12 cellular contexts compared by ENCODE assay signal in genomic region chr11:119533462-119533861, GRCh38.
A peak's percentile ranks its signal among the peaks of the same experiment; 100 is the strongest.
DNase-seq lines count a peak whose midpoint lies in the region; ATAC-seq, FAIRE-seq and TF ChIP-seq lines count a peak whose summit lies in the region.
"Had no signal": no experiment of that assay in that cellular context is flagged by ENCODE, and none has a peak within 500 bp of the region (broad histone marks: within the 10 kb centered on the region; RNA-seq: fewer than 3 reads in every experiment).

No MANE protein-coding gene starts in this region.

- H3K36me3 Mint-ChIP-seq in CD14-positive monocyte (no peaks in the 10 kb centered on the region), chondrocyte (ENCODE audit: low read depth) (no peaks in the 10 kb centered on the region), T-cell (no peaks in the 10 kb centered on the region)
- H3K36me3 Mint-ChIP-seq in naive thymus-derived CD8-positive, alpha-beta T cell = no peaks in the 10 kb centered on the region
- H3K36me3 Mint-ChIP-seq: CD8-positive, alpha-beta memory T cell had no signal

- no peak for FAIRE-seq in pancreas (lab: Jason Lieb, UNC)
- FAIRE-seq: A204.1, D721Med, G401.6 had no signal

- intact Hi-C loops in CD14-positive monocyte (cut with micrococcal nuclease) (no loop called here), pancreas (cut with DNase I) (no loop called here)

- H3K4me1 Mint-ChIP-seq in CD14-positive monocyte (peaks cover 62% of the 10 kb centered on the region), chondrocyte (ENCODE audit: low read depth) (no peaks in the 10 kb centered on the region), T-cell (peaks cover 0 to 5% (median 0%) of the 10 kb centered on the region in 3 donors)
- H3K4me1 Mint-ChIP-seq in naive thymus-derived CD8-positive, alpha-beta T cell = peaks cover 4 to 7% (median 5%) of the 10 kb centered on the region in 4 donors

- H3K27me3 Mint-ChIP-seq in CD14-positive monocyte (ENCODE audit: low read depth in 3 of 3) (peaks cover 0 to 2% (median 1%) of the 10 kb centered on the region in 3 donors), chondrocyte (ENCODE audit: low read depth) (peaks cover 81% of the 10 kb centered on the region), T-cell (peaks cover 11 to 39% of the 10 kb centered on the region in 2 donors)
- peaks cover 2 to 31% (median 15%) of the 10 kb centered on the region in 5 donors for H3K27me3 Mint-ChIP-seq in naive thymus-derived CD8-positive, alpha-beta T cell

- H3K4me3 ChIP-seq in NT2/D1 (ENCODE audit: insufficient read length, low read depth) = no peak overlapping the region
- H3K4me3 ChIP-seq in pancreas = no peak overlapping the region
- H3K4me3 ChIP-seq: BLaER1 had no signal

- H3K4me3 Mint-ChIP-seq in CD14-positive monocyte (no peak overlapping the region), chondrocyte (ENCODE audit: unreplicated experiment) (no peak overlapping the region), T-cell (no peak overlapping the region)
- no peak overlapping the region for H3K4me3 Mint-ChIP-seq in naive thymus-derived CD8-positive, alpha-beta T cell

- POLR2A ChIA-PET in T-cell (lab: Charles Lee) = no interaction called here
- POLR2A ChIA-PET in naive thymus-derived CD8-positive, alpha-beta T cell (lab: Charles Lee) = no interaction called here

- no peak for TF ChIP-seq CTCF in CD14-positive monocyte (IDR thresholded peaks at IDR 0.05)
- no peak for TF ChIP-seq CTCF in chondrocyte (IDR thresholded peaks at IDR 0.05)
- no peak for TF ChIP-seq CTCF in pancreas (IDR thresholded peaks at IDR 0.05)

- H3K9me3 Mint-ChIP-seq in CD14-positive monocyte (peaks cover 0 to 10% (median 5%) of the 10 kb centered on the region in 7 donors), chondrocyte (ENCODE audit: low read depth) (no peaks in the 10 kb centered on the region), T-cell (no peaks in the 10 kb centered on the region)
- H3K9me3 Mint-ChIP-seq in naive thymus-derived CD8-positive, alpha-beta T cell = no peaks in the 10 kb centered on the region
- H3K9me3 Mint-ChIP-seq: CD8-positive, alpha-beta memory T cell had no signal

- CTCF ChIA-PET in T-cell (lab: Charles Lee) = interaction anchor here in 1 of 2 donors (0.6 kb wide), 1 partner anchor 50 kb away, joined by 3 read pairs; no protein-coding TSS in a partner anchor

- H3K9me3 ChIP-seq in NT2/D1 (ENCODE audit: insufficient read depth, low read length) (no peaks in the 10 kb centered on the region), pancreas (no peaks in the 10 kb centered on the region)
- H3K9me3 ChIP-seq: BLaER1 had no signal

- H3K27me3 ChIP-seq in NT2/D1 (ENCODE audit: insufficient read depth, insufficient read length) = peaks cover 4% of the 10 kb centered on the region
- H3K27me3 ChIP-seq in pancreas = no peaks in the 10 kb centered on the region
- H3K27me3 ChIP-seq: BLaER1 had no signal

- peak overlapping the region in 1 of 4 donors; percentile 9 for H3K27ac ChIP-seq in pancreas
- H3K27ac ChIP-seq: BLaER1 had no signal

- DNase-seq in CD14-positive monocyte (ENCODE audit: low spot score) (peak; percentile 22), NT2/D1 (ENCODE audit: low read depth, low spot score) (no peak), chondrocyte (ENCODE audit: low spot score) (peak; percentile 65), pancreas (no peak), T-cell (no peak)
- no peak for DNase-seq in stimulated activated CD4-positive, alpha-beta T cell treated with anti-CD3 and anti-CD28 coated beads, Interleukin-1b, Interleukin-23, amount 100 ng/mL, for 48 hours
- no peak for DNase-seq in naive thymus-derived CD8-positive, alpha-beta T cell

- ATAC-seq in pancreas (peak in 3 of 4 donors; percentile 6 to 32 (median 6)), T-cell (replicated peaks in 1 of 4) (no peak)
- ATAC-seq in naive thymus-derived CD8-positive, alpha-beta T cell = no peak

- WGBS in pancreas, 2 donors = 48 to 49% methylated on average over 10 of the region's 10 CpGs

- peak overlapping the region; percentile 50 for H3K9ac ChIP-seq in NT2/D1 (ENCODE audit: insufficient read length, low read depth)
- H3K9ac ChIP-seq: BLaER1 had no signal

- no peaks in the 10 kb centered on the region for H3K36me3 ChIP-seq in NT2/D1 (ENCODE audit: insufficient read depth, insufficient read length, low read length)
- no peaks in the 10 kb centered on the region for H3K36me3 ChIP-seq in pancreas
- H3K36me3 ChIP-seq: BLaER1 had no signal

- H3K4me1 ChIP-seq in NT2/D1 (ENCODE audit: insufficient read depth, insufficient read length) = peaks cover 5% of the 10 kb centered on the region
- no peaks in the 10 kb centered on the region for H3K4me1 ChIP-seq in pancreas
- H3K4me1 ChIP-seq: BLaER1 had no signal

- H3K27ac Mint-ChIP-seq in CD14-positive monocyte = peak overlapping the region in 3 of 7 donors; percentile 76 to 93 (median 81)
- no peak overlapping the region for H3K27ac Mint-ChIP-seq in chondrocyte (ENCODE audit: unreplicated experiment)
- H3K27ac Mint-ChIP-seq in T-cell = no peak overlapping the region
- H3K27ac Mint-ChIP-seq in naive thymus-derived CD8-positive, alpha-beta T cell = no peak overlapping the region

Comparison
In these comparisons a context has a peak if more than half of its experiments do, and no peak if none do; other contexts are left out.
1. DNase-seq: peak in CD14-positive monocyte (single experiment) and chondrocyte (single experiment); none in NT2/D1 (single experiment), pancreas (0 of 6), stimulated activated CD4-positive, alpha-beta T cell treated with anti-CD3 and anti-CD28 coated beads, Interleukin-1b, Interleukin-23, amount 100 ng/mL, for 48 hours (single experiment), T-cell (0 of 34) and naive thymus-derived CD8-positive, alpha-beta T cell (0 of 10).
2. ATAC-seq: peak in pancreas (3 of 4); none in T-cell (0 of 4) and naive thymus-derived CD8-positive, alpha-beta T cell (0 of 2).